In genomic region chr5:173283318-173284288, GRCh38 we compare ENCODE assay signal across 8 cellular contexts. TPM values are rescaled to one million over a fixed set of nuclear protein-coding genes. Genes with fewer than 3 reads are reported as not detected.
A peak's percentile ranks its signal among the peaks of the same experiment; 100 is the strongest.
DNase-seq lines count a peak whose midpoint lies in the region; ATAC-seq and TF ChIP-seq lines count a peak whose summit lies in the region.

No MANE protein-coding gene starts in this region.

- H3K4me3 ChIP-seq in lower lobe of right lung: peak overlapping the region; percentile 30

- no peak overlapping the region for H3K27ac Mint-ChIP-seq in dendritic cell treated with granulocyte-macrophage colony-stimulating factor and Interleukin-4, amounts not matched to agents 40 ng/mL and 50 ng/mL, for 4 days

- H3K36me3 ChIP-seq in lower lobe of right lung: no peaks in the 10 kb centered on the region

- H3K36me3 Mint-ChIP-seq in dendritic cell treated with granulocyte-macrophage colony-stimulating factor and Interleukin-4, amounts not matched to agents 40 ng/mL and 50 ng/mL, for 4 days (ENCODE audit: low read depth): no peaks in the 10 kb centered on the region

- no peaks in the 10 kb centered on the region for H3K4me1 Mint-ChIP-seq in dendritic cell treated with granulocyte-macrophage colony-stimulating factor and Interleukin-4, amounts not matched to agents 40 ng/mL and 50 ng/mL, for 4 days (ENCODE audit: low read depth)

- peaks cover 7% of the 10 kb centered on the region for H3K4me1 ChIP-seq in lower lobe of right lung

- H3K4me3 Mint-ChIP-seq in dendritic cell treated with granulocyte-macrophage colony-stimulating factor and Interleukin-4, amounts not matched to agents 40 ng/mL and 50 ng/mL, for 4 days: peak overlapping the region; percentile 18

- H3K27me3 ChIP-seq in lower lobe of right lung (ENCODE audit: low read depth): peaks cover 68% of the 10 kb centered on the region

- peaks cover 10% of the 10 kb centered on the region for H3K9me3 Mint-ChIP-seq in dendritic cell treated with granulocyte-macrophage colony-stimulating factor and Interleukin-4, amounts not matched to agents 40 ng/mL and 50 ng/mL, for 4 days

- intact Hi-C loops in dendritic cell treated with granulocyte-macrophage colony-stimulating factor and Interleukin-4, amounts not matched to agents 40 ng/mL and 50 ng/mL, for 4 days (cut with micrococcal nuclease): loop anchor here (10.0 kb wide), 1 partner anchor 119 kb away; no protein-coding TSS in a partner anchor
- intact Hi-C loops in lower lobe of right lung (cut with DNase I): no loop called here

- DNase-seq in ACHN: peak; percentile 47
- DNase-seq in NCI-H226: peak; percentile 57
- peak; percentile 40 to 65 for DNase-seq in activated CD4-positive, alpha-beta T cell treated with anti-CD3 and anti-CD28 coated beads, Interleukin-2, amount 50 U/mL, for 24 hours (ENCODE audit: low read depth in 1 of 2, low spot score in 1 of 2)
- peak; percentile 85 for DNase-seq in lower lobe of right lung
- DNase-seq in stimulated activated CD8-positive, alpha-beta memory T cell treated with anti-CD3 and anti-CD28 coated beads, Interleukin-15, amount 100 ng/mL, for 4 hours (ENCODE audit: low read depth in 2 of 2): peak; percentile 51 to 57

- H3K27me3 Mint-ChIP-seq in dendritic cell treated with granulocyte-macrophage colony-stimulating factor and Interleukin-4, amounts not matched to agents 40 ng/mL and 50 ng/mL, for 4 days: peaks cover 73% of the 10 kb centered on the region

- no peak overlapping the region for H3K27ac ChIP-seq in lower lobe of right lung

- in situ Hi-C loops in ACHN (cut with HindIII; ENCODE audit: low pct_ligation_motif_present, low pct_unique_long_range_greater_than_20kb, low sequenced_read_pairs): no loop called here

- ATAC-seq in GM18517 (IDR thresholded peaks at IDR 0.05; ENCODE audit: unreplicated experiment) (peak; percentile 69), HG03064 (IDR thresholded peaks at IDR 0.05; ENCODE audit: low read depth, unreplicated experiment) (peak; percentile 87), lower lobe of right lung (peak; percentile 95)

- peak; percentile 74 for TF ChIP-seq CTCF in lower lobe of right lung (IDR thresholded peaks at IDR 0.05)

- no peaks in the 10 kb centered on the region for H3K9me3 ChIP-seq in lower lobe of right lung

RNA-seq across cellular contexts. Expression of gene STC2, which starts 44.6 kb away (rescaled TPM):
- total RNA-seq in lower lobe of right lung: 10.8 TPM

RNA-seq across cellular contexts. Expression of gene NKX2-5, which starts 48.6 kb away (rescaled TPM):
- total RNA-seq in lower lobe of right lung: not detected
